Comparison of ENCODE assay signal across 1 cellular context in the genomic region with DNA sequence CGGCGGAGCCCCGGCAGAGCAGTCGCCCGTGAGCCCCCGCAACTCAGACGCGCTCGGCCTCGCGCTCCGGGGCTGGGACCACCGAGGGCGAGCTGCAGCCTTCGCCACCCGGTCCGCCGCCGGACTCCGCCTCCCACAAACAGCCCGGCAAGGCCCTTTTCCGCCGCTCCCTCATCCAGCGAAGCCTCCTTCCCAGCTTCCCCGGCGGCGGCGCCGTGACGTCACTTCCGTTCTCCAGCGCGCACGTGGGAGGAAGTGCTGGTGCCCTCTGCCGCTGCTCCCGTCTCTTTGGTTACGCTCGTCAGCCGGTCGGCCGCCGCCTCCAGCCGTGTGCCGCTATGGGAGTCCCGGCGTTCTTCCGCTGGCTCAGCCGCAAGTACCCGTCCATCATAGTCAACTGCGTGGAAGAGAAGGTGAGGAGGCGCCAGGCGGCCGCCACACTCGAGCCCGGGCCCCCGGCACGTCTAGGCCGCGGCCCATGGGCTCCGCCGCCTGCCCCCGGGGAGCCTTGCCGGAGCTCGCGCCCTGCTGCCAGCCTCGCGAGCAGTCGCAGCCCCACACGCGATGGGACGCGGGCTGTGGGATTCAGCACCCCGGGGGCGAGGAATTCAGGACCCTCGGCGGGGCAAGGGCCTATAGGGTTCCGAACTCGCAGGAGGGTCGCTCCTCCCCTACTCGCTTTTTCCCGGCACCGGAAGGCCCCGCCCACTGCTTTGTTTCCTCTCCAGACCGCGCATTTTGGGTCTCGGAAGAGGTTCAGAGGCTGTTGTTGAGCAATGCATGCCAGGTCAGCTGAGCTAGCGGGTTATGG.
A peak's percentile ranks its signal among the peaks of the same experiment; 100 is the strongest.
TF ChIP-seq lines count a peak whose summit lies in the region.

A gene with protein sequence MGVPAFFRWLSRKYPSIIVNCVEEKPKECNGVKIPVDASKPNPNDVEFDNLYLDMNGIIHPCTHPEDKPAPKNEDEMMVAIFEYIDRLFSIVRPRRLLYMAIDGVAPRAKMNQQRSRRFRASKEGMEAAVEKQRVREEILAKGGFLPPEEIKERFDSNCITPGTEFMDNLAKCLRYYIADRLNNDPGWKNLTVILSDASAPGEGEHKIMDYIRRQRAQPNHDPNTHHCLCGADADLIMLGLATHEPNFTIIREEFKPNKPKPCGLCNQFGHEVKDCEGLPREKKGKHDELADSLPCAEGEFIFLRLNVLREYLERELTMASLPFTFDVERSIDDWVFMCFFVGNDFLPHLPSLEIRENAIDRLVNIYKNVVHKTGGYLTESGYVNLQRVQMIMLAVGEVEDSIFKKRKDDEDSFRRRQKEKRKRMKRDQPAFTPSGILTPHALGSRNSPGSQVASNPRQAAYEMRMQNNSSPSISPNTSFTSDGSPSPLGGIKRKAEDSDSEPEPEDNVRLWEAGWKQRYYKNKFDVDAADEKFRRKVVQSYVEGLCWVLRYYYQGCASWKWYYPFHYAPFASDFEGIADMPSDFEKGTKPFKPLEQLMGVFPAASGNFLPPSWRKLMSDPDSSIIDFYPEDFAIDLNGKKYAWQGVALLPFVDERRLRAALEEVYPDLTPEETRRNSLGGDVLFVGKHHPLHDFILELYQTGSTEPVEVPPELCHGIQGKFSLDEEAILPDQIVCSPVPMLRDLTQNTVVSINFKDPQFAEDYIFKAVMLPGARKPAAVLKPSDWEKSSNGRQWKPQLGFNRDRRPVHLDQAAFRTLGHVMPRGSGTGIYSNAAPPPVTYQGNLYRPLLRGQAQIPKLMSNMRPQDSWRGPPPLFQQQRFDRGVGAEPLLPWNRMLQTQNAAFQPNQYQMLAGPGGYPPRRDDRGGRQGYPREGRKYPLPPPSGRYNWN (plus strand): TSS at position 271 of the 811 bp plus-strand sequence. CDS start 68 bp downstream, at position 339.

TF ChIP-seq in K562, 482 proteins besides CTCF, POLR2A, EP300 and RAD21 (continued from another document and continues in another):
- TF ChIP-seq PATZ1 (CRISPR knock-in tag; IDR thresholded peaks at IDR 0.05; ENCODE audit: borderline replicate concordance) (no peak), USF1 (CRISPR knock-in tag; IDR thresholded peaks at IDR 0.05) (peak; percentile 92), STAT6 (CRISPR knock-in tag; IDR thresholded peaks at IDR 0.05) (no peak), NR0B1 (IDR thresholded peaks at IDR 0.05; ENCODE audit: partially characterized antibody) (no peak), RFX5 (IDR thresholded peaks at IDR 0.05; ENCODE audit: low read depth, low read length) (no peak), MCM2 (IDR thresholded peaks at IDR 0.05; ENCODE audit: low read depth) (no peak), ZNF224 (CRISPR knock-in tag; IDR thresholded peaks at IDR 0.05) (no peak), ZZZ3 (IDR thresholded peaks at IDR 0.05) (no peak), GATAD2B (IDR thresholded peaks at IDR 0.05; ENCODE audit: borderline replicate concordance) (0 out of 2 replicates have a peak, but pooled peaks have one; percentile 16), GABPB1 (CRISPR knock-in tag; IDR thresholded peaks at IDR 0.05) (peak; percentile 95), ZNF140 (CRISPR knock-in tag; IDR thresholded peaks at IDR 0.05) (no peak), PCBP1 (IDR thresholded peaks at IDR 0.05; ENCODE audit: low read depth, low read length, poor library complexity, severe bottlenecking) (peak; percentile 33), CEBPZ (IDR thresholded peaks at IDR 0.05; ENCODE audit: borderline replicate concordance, low read depth, low read length) (no peak), NR2F6 (CRISPR knock-in tag; IDR thresholded peaks at IDR 0.05) (no peak), NR3C1 (CRISPR knock-in tag; IDR thresholded peaks at IDR 0.05) (no peak), ZNF354B (CRISPR knock-in tag; IDR thresholded peaks at IDR 0.05) (no peak), RBM17 (IDR thresholded peaks at IDR 0.05; ENCODE audit: borderline replicate concordance, low read depth, low read length) (no peak), ASH1L (IDR thresholded peaks at IDR 0.05; ENCODE audit: borderline replicate concordance, low read depth, partially characterized antibody) (no peak), NR2C2 (CRISPR knock-in tag; IDR thresholded peaks at IDR 0.05) (no peak), NR2C2 (tag; IDR thresholded peaks at IDR 0.05) (0 out of 2 replicates have a peak, but pooled peaks have one; percentile 34), ZBTB1 (CRISPR knock-in tag; IDR thresholded peaks at IDR 0.05; ENCODE audit: borderline replicate concordance, low read depth) (no peak)
- TF ChIP-seq, protein P1, sequence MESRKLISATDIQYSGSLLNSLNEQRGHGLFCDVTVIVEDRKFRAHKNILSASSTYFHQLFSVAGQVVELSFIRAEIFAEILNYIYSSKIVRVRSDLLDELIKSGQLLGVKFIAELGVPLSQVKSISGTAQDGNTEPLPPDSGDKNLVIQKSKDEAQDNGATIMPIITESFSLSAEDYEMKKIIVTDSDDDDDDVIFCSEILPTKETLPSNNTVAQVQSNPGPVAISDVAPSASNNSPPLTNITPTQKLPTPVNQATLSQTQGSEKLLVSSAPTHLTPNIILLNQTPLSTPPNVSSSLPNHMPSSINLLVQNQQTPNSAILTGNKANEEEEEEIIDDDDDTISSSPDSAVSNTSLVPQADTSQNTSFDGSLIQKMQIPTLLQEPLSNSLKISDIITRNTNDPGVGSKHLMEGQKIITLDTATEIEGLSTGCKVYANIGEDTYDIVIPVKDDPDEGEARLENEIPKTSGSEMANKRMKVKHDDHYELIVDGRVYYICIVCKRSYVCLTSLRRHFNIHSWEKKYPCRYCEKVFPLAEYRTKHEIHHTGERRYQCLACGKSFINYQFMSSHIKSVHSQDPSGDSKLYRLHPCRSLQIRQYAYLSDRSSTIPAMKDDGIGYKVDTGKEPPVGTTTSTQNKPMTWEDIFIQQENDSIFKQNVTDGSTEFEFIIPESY (CRISPR knock-in tag; IDR thresholded peaks at IDR 0.05), result no peak
- TF ChIP-seq, protein P2, sequence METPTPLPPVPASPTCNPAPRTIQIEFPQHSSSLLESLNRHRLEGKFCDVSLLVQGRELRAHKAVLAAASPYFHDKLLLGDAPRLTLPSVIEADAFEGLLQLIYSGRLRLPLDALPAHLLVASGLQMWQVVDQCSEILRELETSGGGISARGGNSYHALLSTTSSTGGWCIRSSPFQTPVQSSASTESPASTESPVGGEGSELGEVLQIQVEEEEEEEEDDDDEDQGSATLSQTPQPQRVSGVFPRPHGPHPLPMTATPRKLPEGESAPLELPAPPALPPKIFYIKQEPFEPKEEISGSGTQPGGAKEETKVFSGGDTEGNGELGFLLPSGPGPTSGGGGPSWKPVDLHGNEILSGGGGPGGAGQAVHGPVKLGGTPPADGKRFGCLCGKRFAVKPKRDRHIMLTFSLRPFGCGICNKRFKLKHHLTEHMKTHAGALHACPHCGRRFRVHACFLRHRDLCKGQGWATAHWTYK (CRISPR knock-in tag; IDR thresholded peaks at IDR 0.05), result no peak
- TF ChIP-seq, protein P3, sequence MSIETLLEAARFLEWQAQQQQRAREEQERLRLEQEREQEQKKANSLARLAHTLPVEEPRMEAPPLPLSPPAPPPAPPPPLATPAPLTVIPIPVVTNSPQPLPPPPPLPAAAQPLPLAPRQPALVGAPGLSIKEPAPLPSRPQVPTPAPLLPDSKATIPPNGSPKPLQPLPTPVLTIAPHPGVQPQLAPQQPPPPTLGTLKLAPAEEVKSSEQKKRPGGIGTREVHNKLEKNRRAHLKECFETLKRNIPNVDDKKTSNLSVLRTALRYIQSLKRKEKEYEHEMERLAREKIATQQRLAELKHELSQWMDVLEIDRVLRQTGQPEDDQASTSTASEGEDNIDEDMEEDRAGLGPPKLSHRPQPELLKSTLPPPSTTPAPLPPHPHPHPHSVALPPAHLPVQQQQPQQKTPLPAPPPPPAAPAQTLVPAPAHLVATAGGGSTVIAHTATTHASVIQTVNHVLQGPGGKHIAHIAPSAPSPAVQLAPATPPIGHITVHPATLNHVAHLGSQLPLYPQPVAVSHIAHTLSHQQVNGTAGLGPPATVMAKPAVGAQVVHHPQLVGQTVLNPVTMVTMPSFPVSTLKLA (conservative IDR thresholded peaks at IDR 0.05), result peak; percentile 96 to 98
- TF ChIP-seq, protein P4, sequence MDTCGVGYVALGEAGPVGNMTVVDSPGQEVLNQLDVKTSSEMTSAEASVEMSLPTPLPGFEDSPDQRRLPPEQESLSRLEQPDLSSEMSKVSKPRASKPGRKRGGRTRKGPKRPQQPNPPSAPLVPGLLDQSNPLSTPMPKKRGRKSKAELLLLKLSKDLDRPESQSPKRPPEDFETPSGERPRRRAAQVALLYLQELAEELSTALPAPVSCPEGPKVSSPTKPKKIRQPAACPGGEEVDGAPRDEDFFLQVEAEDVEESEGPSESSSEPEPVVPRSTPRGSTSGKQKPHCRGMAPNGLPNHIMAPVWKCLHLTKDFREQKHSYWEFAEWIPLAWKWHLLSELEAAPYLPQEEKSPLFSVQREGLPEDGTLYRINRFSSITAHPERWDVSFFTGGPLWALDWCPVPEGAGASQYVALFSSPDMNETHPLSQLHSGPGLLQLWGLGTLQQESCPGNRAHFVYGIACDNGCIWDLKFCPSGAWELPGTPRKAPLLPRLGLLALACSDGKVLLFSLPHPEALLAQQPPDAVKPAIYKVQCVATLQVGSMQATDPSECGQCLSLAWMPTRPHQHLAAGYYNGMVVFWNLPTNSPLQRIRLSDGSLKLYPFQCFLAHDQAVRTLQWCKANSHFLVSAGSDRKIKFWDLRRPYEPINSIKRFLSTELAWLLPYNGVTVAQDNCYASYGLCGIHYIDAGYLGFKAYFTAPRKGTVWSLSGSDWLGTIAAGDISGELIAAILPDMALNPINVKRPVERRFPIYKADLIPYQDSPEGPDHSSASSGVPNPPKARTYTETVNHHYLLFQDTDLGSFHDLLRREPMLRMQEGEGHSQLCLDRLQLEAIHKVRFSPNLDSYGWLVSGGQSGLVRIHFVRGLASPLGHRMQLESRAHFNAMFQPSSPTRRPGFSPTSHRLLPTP (IDR thresholded peaks at IDR 0.05; ENCODE audit: borderline replicate concordance, extremely low read depth, insufficient read length), result no peak
